ENCODE assay signal across 15 cellular contexts in the genomic region with DNA sequence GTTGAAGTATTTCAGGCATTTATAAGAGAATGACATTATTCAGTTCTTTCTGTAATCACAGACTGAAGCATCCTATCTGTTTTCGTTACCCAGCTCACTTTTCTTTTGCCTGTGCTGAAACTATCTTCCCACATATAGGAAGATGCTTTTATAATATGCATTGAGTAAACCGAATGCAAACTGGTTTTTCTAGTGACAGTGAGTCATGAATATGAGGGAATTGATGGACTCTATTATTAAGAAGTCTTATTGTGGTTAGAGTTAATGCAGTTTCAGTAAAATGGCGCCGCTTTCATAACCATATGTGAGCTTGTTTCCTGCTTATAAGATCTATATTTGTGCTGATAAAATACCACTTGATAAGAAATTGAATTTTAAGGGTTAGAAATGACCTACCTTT. TPM values are rescaled to one million over a fixed set of nuclear protein-coding genes. Genes with fewer than 3 reads are reported as not detected.
DNase-seq lines count a peak whose midpoint lies in the region; ATAC-seq and TF ChIP-seq lines count a peak whose summit lies in the region.
"Had no signal": no experiment of that assay in that cellular context is flagged by ENCODE, and none has a peak within 500 bp of the region (broad histone marks: within the 10 kb centered on the region; RNA-seq: fewer than 3 reads in every experiment).

No MANE protein-coding gene starts in this region.

- no peak overlapping the region for H3K9ac ChIP-seq in PC-3 (ENCODE audit: low read length)

- H3K79me2 ChIP-seq in PC-3 (ENCODE audit: low read length), result no peaks in the 10 kb centered on the region

- H3K27ac ChIP-seq in PC-3 (ENCODE audit: low read length) (no peak overlapping the region), vagina (no peak overlapping the region)

- peak overlapping the region; percentile 14 for H3K4me2 ChIP-seq in PC-3 (ENCODE audit: low read length)

- H3K27me3 Mint-ChIP-seq in type B pancreatic cell, result no peaks in the 10 kb centered on the region
- peaks cover 1% of the 10 kb centered on the region for H3K27me3 Mint-ChIP-seq in activated CD8-positive, alpha-beta T cell treated with anti-CD3 and anti-CD28 coated beads for 36 hours
- H3K27me3 Mint-ChIP-seq: B cell; CD4-positive, alpha-beta T cell had no signal

- H2AFZ ChIP-seq in PC-3 (ENCODE audit: low read length), result no peak overlapping the region

- H3K4me1 Mint-ChIP-seq in type B pancreatic cell (ENCODE audit: unreplicated experiment), result peaks cover 12% of the 10 kb centered on the region
- no peaks in the 10 kb centered on the region for H3K4me1 Mint-ChIP-seq in activated CD8-positive, alpha-beta T cell treated with anti-CD3 and anti-CD28 coated beads for 36 hours (ENCODE audit: low read depth)
- H3K4me1 Mint-ChIP-seq: B cell had no signal

- no peaks in the 10 kb centered on the region for H3F3A ChIP-seq in PC-3 (ENCODE audit: low read length, unreplicated experiment)

- H3K4me3 Mint-ChIP-seq in type B pancreatic cell, result no peak overlapping the region
- no peak overlapping the region for H3K4me3 Mint-ChIP-seq in activated CD8-positive, alpha-beta T cell treated with anti-CD3 and anti-CD28 coated beads for 36 hours
- H3K4me3 Mint-ChIP-seq: B cell; CD4-positive, alpha-beta T cell had no signal

- ATAC-seq in PC-3 (peak; percentile 38; the same call in 1 of the 2 replicates), esophagus mucosa (peak; percentile 85), GM21529 (IDR thresholded peaks at IDR 0.05; ENCODE audit: unreplicated experiment) (no peak)
- ATAC-seq in activated CD8-positive, alpha-beta T cell treated with anti-CD3 and anti-CD28 coated beads for 36 hours, result no peak

- intact Hi-C loops in PC-3 (cut with micrococcal nuclease), result no loop called here
- intact Hi-C loops in activated CD8-positive, alpha-beta T cell treated with anti-CD3 and anti-CD28 coated beads for 36 hours (cut with micrococcal nuclease), result no loop called here
- intact Hi-C loops in vagina (cut with DNase I), result no loop called here

- peak; percentile 2 for DNase-seq in DMS53 treated with DMSO at 0.1 percent for 48 hours (lab: John Stamatoyannopoulos, UW; ENCODE audit: unreplicated experiment)
- peak; percentile 84 for DNase-seq in PC-3
- DNase-seq in type B pancreatic cell (ENCODE audit: extremely low spot score, unreplicated experiment), result no peak
- no peak for DNase-seq in activated CD8-positive, alpha-beta T cell treated with anti-CD3 and anti-CD28 coated beads for 36 hours
- DNase-seq in vagina (ENCODE audit: extremely low spot score in 2 of 2), result no peak
- DNase-seq: C1 segment of cervical spinal cord; Calu3; CD4-positive, alpha-beta T cell; DMS 273 treated with DMSO at 0.1 percent for 48 hours; DMS79 treated with DMSO at 0.1 percent for 48 hours; EL had no signal

- H3K9me3 Mint-ChIP-seq in type B pancreatic cell, result no peaks in the 10 kb centered on the region
- H3K9me3 Mint-ChIP-seq in activated CD8-positive, alpha-beta T cell treated with anti-CD3 and anti-CD28 coated beads for 36 hours, result no peaks in the 10 kb centered on the region
- H3K9me3 Mint-ChIP-seq: CD4-positive, alpha-beta T cell had no signal

- H3K9me2 ChIP-seq in PC-3 (replicated peaks; ENCODE audit: low read length), result no peaks in the 10 kb centered on the region

- H3K27me3 ChIP-seq in PC-3 (ENCODE audit: low read length) (no peaks in the 10 kb centered on the region), vagina (no peaks in the 10 kb centered on the region)

- H3K4me3 ChIP-seq in PC-3 (ENCODE audit: low read length), result no peak overlapping the region
- no peak overlapping the region for H3K4me3 ChIP-seq in vagina
- H3K4me3 ChIP-seq: HAP-1 had no signal

- H3K36me3 Mint-ChIP-seq in type B pancreatic cell, result peaks cover 35% of the 10 kb centered on the region
- no peaks in the 10 kb centered on the region for H3K36me3 Mint-ChIP-seq in activated CD8-positive, alpha-beta T cell treated with anti-CD3 and anti-CD28 coated beads for 36 hours (ENCODE audit: low read depth)

- H3K36me3 ChIP-seq in PC-3 (ENCODE audit: low read depth, low read length) (no peaks in the 10 kb centered on the region), vagina (peaks cover 0 to 4% of the 10 kb centered on the region in 2 donors)
- H3K36me3 ChIP-seq: HAP-1 had no signal

- POLR2A ChIA-PET in PC-3 (lab: Charles Lee; ENCODE audit: unreplicated experiment), result no interaction called here
- POLR2A ChIA-PET in activated CD8-positive, alpha-beta T cell treated with anti-CD3 and anti-CD28 coated beads for 36 hours (lab: Charles Lee), result no interaction called here

- H3K27ac Mint-ChIP-seq in type B pancreatic cell, result peak overlapping the region; percentile 21
- no peak overlapping the region for H3K27ac Mint-ChIP-seq in activated CD8-positive, alpha-beta T cell treated with anti-CD3 and anti-CD28 coated beads for 36 hours
- H3K27ac Mint-ChIP-seq: B cell; CD4-positive, alpha-beta T cell had no signal

- CTCF ChIA-PET in PC-3 (lab: Charles Lee), result interaction anchor here (0.6 kb wide), 1 partner anchor 33 kb away, joined by 5 read pairs; no protein-coding TSS in a partner anchor
- CTCF ChIA-PET in activated CD8-positive, alpha-beta T cell treated with anti-CD3 and anti-CD28 coated beads for 36 hours (lab: Charles Lee), result no interaction called here

- H4K20me1 ChIP-seq in PC-3 (ENCODE audit: low read length), result no peaks in the 10 kb centered on the region

- peaks cover 11% of the 10 kb centered on the region for H3K4me1 ChIP-seq in PC-3 (ENCODE audit: insufficient read depth, low read length)
- peaks cover 14% of the 10 kb centered on the region for H3K4me1 ChIP-seq in vagina

- BruUV-seq in PC-3 (replicated peaks; lab: Mats Ljungman, UMichigan), result no TSS peak

- H3K9me3 ChIP-seq in PC-3 (ENCODE audit: low read length) (no peaks in the 10 kb centered on the region), vagina (no peaks in the 10 kb centered on the region)
- H3K9me3 ChIP-seq: HAP-1 had no signal

- TF ChIP-seq CTCF in PC-3 (conservative IDR thresholded peaks at IDR 0.05; ENCODE audit: low read depth, low read length) (no peak), type B pancreatic cell (conservative IDR thresholded peaks at IDR 0.05) (no peak), vagina (IDR thresholded peaks at IDR 0.05) (no peak)
- TF ChIP-seq CTCF in activated CD8-positive, alpha-beta T cell treated with anti-CD3 and anti-CD28 coated beads for 36 hours (IDR thresholded peaks at IDR 0.05), result no peak

- TF ChIP-seq POLR2A in vagina (IDR thresholded peaks at IDR 0.05), result no peak

RNA-seq across cellular contexts. Expression of a gene that starts 59.2 kb away (rescaled TPM):
- total RNA-seq in PC-3 (2014; rRNA removed), result 5.5 and 6.5 TPM in 2 replicates
- total RNA-seq in esophagus mucosa, result 12.1 TPM
- 24.6 and 31.9 TPM in 2 replicates for total RNA-seq in type B pancreatic cell (ENCODE audit: low replicate concordance)
- total RNA-seq in activated CD8-positive, alpha-beta T cell treated with anti-CD3 and anti-CD28 coated beads for 36 hours, result 1 to 10 TPM in 1 of 2 experiments, under 1 TPM in 1; 0.63 to 1.2 TPM
- 29.7 TPM for total RNA-seq in vagina

Comparison
In these comparisons a context has a peak if more than half of its experiments do, and no peak if none do; other contexts are left out.
1. DNase-seq: peak in DMS53 treated with DMSO at 0.1 percent for 48 hours (single experiment) and PC-3 (single experiment); none in type B pancreatic cell (single experiment), activated CD8-positive, alpha-beta T cell treated with anti-CD3 and anti-CD28 coated beads for 36 hours (single experiment) and vagina (0 of 2).
2. ATAC-seq: peak in PC-3 (single experiment) and esophagus mucosa (single experiment); none in GM21529 (single experiment) and activated CD8-positive, alpha-beta T cell treated with anti-CD3 and anti-CD28 coated beads for 36 hours (single experiment).